ENCODE assay signal across 19 cellular contexts in genomic region chr20:55790178-55790577, GRCh38.
DNase-seq lines count a peak whose midpoint lies in the region; ATAC-seq, FAIRE-seq and TF ChIP-seq lines count a peak whose summit lies in the region.
"Had no signal": no experiment of that assay in that cellular context is flagged by ENCODE, and none has a peak within 500 bp of the region (broad histone marks: within the 10 kb centered on the region; RNA-seq: fewer than 3 reads in every experiment).

No MANE protein-coding gene starts in this region.

- POLR2A ChIA-PET in HepG2 (lab: Yijun Ruan, JAX): no interaction called here

- FAIRE-seq in HepG2 (lab: Jason Lieb, UNC) (no peak), GM19239 (lab: Jason Lieb, UNC) (no peak)
- FAIRE-seq: GM12878 had no signal

- H3K9ac ChIP-seq in liver (ENCODE audit: low read depth in 1 of 2, low read length in 2 of 2): no peak overlapping the region
- H3K9ac ChIP-seq in HepG2 (ENCODE audit: insufficient read depth, low read depth, low read length): no peak overlapping the region
- H3K9ac ChIP-seq in colonic mucosa (ENCODE audit: low read depth in 2 of 2, low read length in 2 of 2): no peak overlapping the region
- H3K9ac ChIP-seq: BLaER1 treated with 17β-estradiol and CSF1 and Interleukin-3, amounts not matched to agents 10 nM and 100 nM had no signal

- H3K4me1 ChIP-seq in liver (ENCODE audit: control insufficient read depth in 4 of 4, insufficient read depth in 4 of 4, low read length in 3 of 4): peaks cover 0 to 9% (median 7%) of the 10 kb centered on the region in 4 donors
- H3K4me1 ChIP-seq in HepG2 (ENCODE audit: insufficient read depth, low read length): no peaks in the 10 kb centered on the region
- no peaks in the 10 kb centered on the region for H3K4me1 ChIP-seq in colonic mucosa
- no peaks in the 10 kb centered on the region for H3K4me1 ChIP-seq in foreskin keratinocyte
- H3K4me1 ChIP-seq: BLaER1 treated with 17β-estradiol and CSF1 and Interleukin-3, amounts not matched to agents 10 nM and 100 nM; HAP-1 had no signal

- BruUV-seq in HepG2 (replicated peaks; lab: Mats Ljungman, UMichigan): no TSS peak

- WGBS in liver: 35% methylated on average over 6 of the region's 6 CpGs
- 16% methylated on average over 6 of the region's 6 CpGs for WGBS in HepG2 (ENCODE audit: low lambda C conversion rate)

- H3K9me3 Mint-ChIP-seq in stimulated activated effector memory CD8-positive, alpha-beta T cell treated with anti-CD3 and anti-CD28 coated beads, Interleukin-12 subunit alpha, Interleukin-12 subunit beta, amount 100 ng/mL, for 72 hours: peaks cover 23% of the 10 kb centered on the region
- H3K9me3 Mint-ChIP-seq in activated naive CD4-positive, alpha-beta T cell treated with anti-CD3 and anti-CD28 coated beads for 36 hours: no peaks in the 10 kb centered on the region

- no peak overlapping the region for H3K4me3 Mint-ChIP-seq in stimulated activated effector memory CD8-positive, alpha-beta T cell treated with anti-CD3 and anti-CD28 coated beads, Interleukin-12 subunit alpha, Interleukin-12 subunit beta, amount 100 ng/mL, for 72 hours
- H3K4me3 Mint-ChIP-seq in activated naive CD4-positive, alpha-beta T cell treated with anti-CD3 and anti-CD28 coated beads for 36 hours: no peak overlapping the region
- H3K4me3 Mint-ChIP-seq: CD8-positive, alpha-beta T cell; IgD-negative memory B cell had no signal

- H3K27ac ChIP-seq in liver (ENCODE audit: low read depth in 1 of 2, low read length in 2 of 2): no peak overlapping the region
- no peak overlapping the region for H3K27ac ChIP-seq in HepG2 (ENCODE audit: extremely low read length, insufficient read depth, low read length)
- H3K27ac ChIP-seq in colonic mucosa: no peak overlapping the region
- no peak overlapping the region for H3K27ac ChIP-seq in foreskin keratinocyte
- H3K27ac ChIP-seq: BLaER1 treated with 17β-estradiol and CSF1 and Interleukin-3, amounts not matched to agents 10 nM and 100 nM had no signal

- DNase-seq in HepG2 (ENCODE audit: low spot score) (no peak), colonic mucosa (peak; percentile 21), left lobe of liver (ENCODE audit: low spot score) (peak; percentile 85), GM19239 (ENCODE audit: insufficient read length, low spot score) (no peak), foreskin keratinocyte (no peak)
- no peak for DNase-seq in stimulated activated effector memory CD8-positive, alpha-beta T cell treated with anti-CD3 and anti-CD28 coated beads, Interleukin-12 subunit alpha, Interleukin-12 subunit beta, amount 100 ng/mL, for 72 hours (ENCODE audit: low spot score in 2 of 2)
- no peak for DNase-seq in activated naive CD4-positive, alpha-beta T cell treated with anti-CD3 and anti-CD28 coated beads for 36 hours
- DNase-seq: 8988T; Calu3; CD8-positive, alpha-beta T cell; DMS 273 treated with DMSO at 0.1 percent for 48 hours; DMS53; DND-41; EL had no signal

- TF ChIP-seq CTCF in liver (IDR thresholded peaks at IDR 0.05; ENCODE audit: low read depth, low read length, missing input control): no peak
- TF ChIP-seq CTCF in HepG2 (CRISPR knock-in tag; IDR thresholded peaks at IDR 0.05): no peak
- no peak for TF ChIP-seq CTCF in colonic mucosa (IDR thresholded peaks at IDR 0.05)
- TF ChIP-seq CTCF in foreskin keratinocyte (conservative IDR thresholded peaks at IDR 0.05): no peak

- H3K27me3 ChIP-seq in liver (ENCODE audit: control insufficient read depth in 4 of 4, insufficient read depth in 4 of 4, low read length in 3 of 4): no peaks in the 10 kb centered on the region
- no peaks in the 10 kb centered on the region for H3K27me3 ChIP-seq in HepG2 (ENCODE audit: control insufficient read depth in 1 of 2, insufficient read depth in 2 of 2, low read length in 2 of 2)
- H3K27me3 ChIP-seq in colonic mucosa: no peaks in the 10 kb centered on the region
- H3K27me3 ChIP-seq in foreskin keratinocyte: no peaks in the 10 kb centered on the region
- H3K27me3 ChIP-seq: BLaER1 treated with 17β-estradiol and CSF1 and Interleukin-3, amounts not matched to agents 10 nM and 100 nM had no signal

- no peak for TF ChIP-seq POLR2A in HepG2 (IDR thresholded peaks at IDR 0.05; ENCODE audit: insufficient read depth in 1 of 2, low read depth in 2 of 2, low read length in 2 of 2)

- H3K4me3 ChIP-seq in liver (ENCODE audit: low read depth in 1 of 3, low read length in 3 of 3) (no peak overlapping the region), HepG2 (replicated peaks in 1 of 3; ENCODE audit: insufficient read depth in 1 of 3, low read depth in 2 of 3, low read length in 3 of 3) (no peak overlapping the region), colonic mucosa (no peak overlapping the region)
- H3K4me3 ChIP-seq: BLaER1 treated with 17β-estradiol and CSF1 and Interleukin-3, amounts not matched to agents 10 nM and 100 nM; GM12878; HAP-1 had no signal

- intact Hi-C loops in HepG2 (cut with micrococcal nuclease; ENCODE audit: unreplicated experiment): no loop called here
- intact Hi-C loops in colonic mucosa (cut with DNase I): no loop called here
- intact Hi-C loops in activated naive CD4-positive, alpha-beta T cell treated with anti-CD3 and anti-CD28 coated beads for 36 hours (cut with micrococcal nuclease): no loop called here

- H4K20me1 ChIP-seq in HepG2 (ENCODE audit: insufficient read depth, low read length): no peaks in the 10 kb centered on the region
- H4K20me1 ChIP-seq: BLaER1 treated with 17β-estradiol and CSF1 and Interleukin-3, amounts not matched to agents 10 nM and 100 nM had no signal

- no peaks in the 10 kb centered on the region for H3K27me3 Mint-ChIP-seq in activated naive CD4-positive, alpha-beta T cell treated with anti-CD3 and anti-CD28 coated beads for 36 hours (ENCODE audit: low read depth)
- H3K27me3 Mint-ChIP-seq: IgD-negative memory B cell had no signal

- no peaks in the 10 kb centered on the region for H3K9me3 ChIP-seq in liver (ENCODE audit: control insufficient read depth in 4 of 4, low read length in 3 of 4)
- peaks cover 96% of the 10 kb centered on the region for H3K9me3 ChIP-seq in HepG2 (ENCODE audit: low read length)
- H3K9me3 ChIP-seq in colonic mucosa: no peaks in the 10 kb centered on the region

- no peak for TF ChIP-seq EP300 in HepG2 (IDR thresholded peaks at IDR 0.05; ENCODE audit: low read depth in 2 of 2, low read length in 2 of 2)
- TF ChIP-seq EP300 in HepG2 (CRISPR knock-in tag; IDR thresholded peaks at IDR 0.05; ENCODE audit: borderline replicate concordance): no peak

- no peak overlapping the region for H3K4me2 ChIP-seq in HepG2 (ENCODE audit: low read depth, low read length)
- H3K4me2 ChIP-seq: BLaER1 treated with 17β-estradiol and CSF1 and Interleukin-3, amounts not matched to agents 10 nM and 100 nM had no signal

- ATAC-seq in HepG2 (no peak), left lobe of liver (peak; percentile 95), foreskin keratinocyte (no peak)
- no peak for ATAC-seq in stimulated activated effector memory CD8-positive, alpha-beta T cell treated with anti-CD3 and anti-CD28 coated beads, Interleukin-12 subunit alpha, Interleukin-12 subunit beta, amount 100 ng/mL, for 72 hours
- ATAC-seq: CD8-positive, alpha-beta T cell; GM12878 had no signal

- no peaks in the 10 kb centered on the region for H3K36me3 Mint-ChIP-seq in stimulated activated effector memory CD8-positive, alpha-beta T cell treated with anti-CD3 and anti-CD28 coated beads, Interleukin-12 subunit alpha, Interleukin-12 subunit beta, amount 100 ng/mL, for 72 hours
- H3K36me3 Mint-ChIP-seq in activated naive CD4-positive, alpha-beta T cell treated with anti-CD3 and anti-CD28 coated beads for 36 hours (ENCODE audit: low read depth): no peaks in the 10 kb centered on the region
- H3K36me3 Mint-ChIP-seq: CD8-positive, alpha-beta T cell; IgD-negative memory B cell had no signal

- H2AFZ ChIP-seq in HepG2 (ENCODE audit: low read length): no peak overlapping the region

- CTCF ChIA-PET in HepG2 (lab: Yijun Ruan, JAX; ENCODE audit: low intra/inter-chr PET ratio, low total read pairs): no interaction called here
- CTCF ChIA-PET in activated naive CD4-positive, alpha-beta T cell treated with anti-CD3 and anti-CD28 coated beads for 36 hours (lab: Charles Lee): interaction anchor here (1.1 kb wide), 1 partner anchor 10 kb away, joined by 5 read pairs; no protein-coding TSS in a partner anchor

- no peak overlapping the region for H3K27ac Mint-ChIP-seq in stimulated activated effector memory CD8-positive, alpha-beta T cell treated with anti-CD3 and anti-CD28 coated beads, Interleukin-12 subunit alpha, Interleukin-12 subunit beta, amount 100 ng/mL, for 72 hours
- H3K27ac Mint-ChIP-seq in activated naive CD4-positive, alpha-beta T cell treated with anti-CD3 and anti-CD28 coated beads for 36 hours: no peak overlapping the region
- H3K27ac Mint-ChIP-seq: CD8-positive, alpha-beta T cell; IgD-negative memory B cell had no signal

- no peaks in the 10 kb centered on the region for H3K79me2 ChIP-seq in HepG2 (ENCODE audit: insufficient read depth, low read length)

- in situ Hi-C loops in HepG2 (cut with HindIII; ENCODE audit: extremely low pct_ligation_motif_present, low pct_unique_long_range_greater_than_20kb): no loop called here

- peak; percentile 51 to 69 for TF ChIP-seq RAD21 in liver (IDR thresholded peaks at IDR 0.05)
- no peak for TF ChIP-seq RAD21 in HepG2 (CRISPR knock-in tag; IDR thresholded peaks at IDR 0.05)

- H3K36me3 ChIP-seq in liver (ENCODE audit: control insufficient read depth in 4 of 4, insufficient read depth in 3 of 4, low read depth in 1 of 4, low read length in 3 of 4) (no peaks in the 10 kb centered on the region), HepG2 (replicated peaks in 1 of 2; ENCODE audit: control insufficient read depth in 1 of 2, insufficient read depth in 2 of 2, low read length in 2 of 2) (no peaks in the 10 kb centered on the region), colonic mucosa (no peaks in the 10 kb centered on the region)
- H3K36me3 ChIP-seq: BLaER1 treated with 17β-estradiol and CSF1 and Interleukin-3, amounts not matched to agents 10 nM and 100 nM; HAP-1 had no signal

- H3K4me1 Mint-ChIP-seq in stimulated activated effector memory CD8-positive, alpha-beta T cell treated with anti-CD3 and anti-CD28 coated beads, Interleukin-12 subunit alpha, Interleukin-12 subunit beta, amount 100 ng/mL, for 72 hours: no peaks in the 10 kb centered on the region
- no peaks in the 10 kb centered on the region for H3K4me1 Mint-ChIP-seq in activated naive CD4-positive, alpha-beta T cell treated with anti-CD3 and anti-CD28 coated beads for 36 hours (ENCODE audit: low read depth)
- H3K4me1 Mint-ChIP-seq: IgD-negative memory B cell had no signal

TF ChIP-seq in liver, 16 proteins besides CTCF, POLR2A, EP300 and RAD21 (continues in another document):
- TF ChIP-seq GABPA (IDR thresholded peaks at IDR 0.05 in 1 of 2, conservative IDR thresholded peaks at IDR 0.05 in 1 of 2) (no peak), JUND (IDR thresholded peaks at IDR 0.05) (peak in 1 of 2 donors; percentile 27), YY1 (IDR thresholded peaks at IDR 0.05) (no peak), RXRA (IDR thresholded peaks at IDR 0.05) (peak; percentile 55 to 76), FOXA1 (IDR thresholded peaks at IDR 0.05) (no peak)

TF ChIP-seq in HepG2, 621 proteins besides CTCF, POLR2A, EP300 and RAD21:
- no peak for TF ChIP-seq JARID2 (CRISPR knock-in tag; IDR thresholded peaks at IDR 0.05; ENCODE audit: insufficient replicate concordance)

Comparison
In these comparisons a context has a peak if more than half of its experiments do, and no peak if none do; other contexts are left out.
1. DNase-seq: peak in colonic mucosa (single experiment) and left lobe of liver (single experiment); none in HepG2 (single experiment), stimulated activated effector memory CD8-positive, alpha-beta T cell treated with anti-CD3 and anti-CD28 coated beads, Interleukin-12 subunit alpha, Interleukin-12 subunit beta, amount 100 ng/mL, for 72 hours (0 of 2), activated naive CD4-positive, alpha-beta T cell treated with anti-CD3 and anti-CD28 coated beads for 36 hours (single experiment), GM19239 (single experiment) and foreskin keratinocyte (0 of 2).